Comparison of ENCODE assay signal across 16 cellular contexts in the genomic region with DNA sequence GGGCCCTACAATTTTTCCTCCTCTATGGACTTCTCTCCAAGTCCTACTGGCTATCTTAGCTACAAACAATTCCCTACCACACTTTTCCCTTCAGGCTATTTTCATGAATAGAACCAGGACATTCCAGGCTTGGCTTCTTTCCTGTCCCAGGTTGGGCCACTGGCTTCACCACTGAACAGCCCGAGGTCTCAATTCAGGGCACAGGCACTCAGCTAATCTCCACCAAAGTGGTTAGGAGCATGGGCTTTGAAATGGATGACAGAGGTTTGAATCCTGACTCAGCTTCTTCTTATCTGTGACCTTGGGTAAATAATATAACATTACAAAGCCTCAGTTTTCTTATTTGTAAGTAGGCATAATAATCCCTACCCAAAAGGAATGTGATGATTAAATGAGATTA.
"Had no signal": no experiment of that assay in that cellular context is flagged by ENCODE, and none has a peak within 500 bp of the region (broad histone marks: within the 10 kb centered on the region; RNA-seq: fewer than 3 reads in every experiment).

No MANE protein-coding gene starts in this region.

- ATAC-seq: T-helper 17 cell, WTC11 had no signal

- H3K4me3 Mint-ChIP-seq: activated CD4-positive, alpha-beta T cell treated with anti-CD3 and anti-CD28 coated beads, Interleukin-2, amount 10 ng/mL, durations not matched to agents 24 days and 14 days; activated naive CD4-positive, alpha-beta T cell treated with anti-CD3 and anti-CD28 coated beads, Interleukin-2, amount 50 U/mL, for 24 hours; neural crest cell; T-helper 17 cell; WTC11 had no signal

- H3K9me3 Mint-ChIP-seq: activated CD4-positive, alpha-beta T cell treated with anti-CD3 and anti-CD28 coated beads, Interleukin-2, amount 10 ng/mL, durations not matched to agents 24 days and 14 days; activated naive CD4-positive, alpha-beta T cell treated with anti-CD3 and anti-CD28 coated beads, Interleukin-2, amount 50 U/mL, for 24 hours had no signal

- H3K27me3 ChIP-seq: heart left ventricle, transverse colon had no signal

- H3K27me3 Mint-ChIP-seq: activated CD4-positive, alpha-beta T cell treated with anti-CD3 and anti-CD28 coated beads, Interleukin-2, amount 10 ng/mL, durations not matched to agents 24 days and 14 days; activated naive CD4-positive, alpha-beta T cell treated with anti-CD3 and anti-CD28 coated beads, Interleukin-2, amount 50 U/mL, for 24 hours; T-helper 17 cell had no signal

- H3K36me3 Mint-ChIP-seq: activated naive CD4-positive, alpha-beta T cell treated with anti-CD3 and anti-CD28 coated beads, Interleukin-2, amount 50 U/mL, for 24 hours had no signal

- H3K27ac ChIP-seq: heart left ventricle had no signal

- H3K4me3 ChIP-seq: heart left ventricle, transverse colon had no signal

- FAIRE-seq: bronchial epithelial cell, frontal cortex, kidney had no signal

- DNase-seq: activated CD4-positive, alpha-beta T cell treated with anti-CD3 and anti-CD28 coated beads, Interleukin-2, amount 10 ng/mL, durations not matched to agents 24 days and 14 days; activated effector memory CD4-positive, alpha-beta T cell treated with Interleukin-2 at 50 U/mL for 16 hours; activated T-cell treated with anti-CD3 and anti-CD28 coated beads, Interleukin-2, amount 50 U/mL, for 1 hour; anterior cingulate cortex; heart left ventricle; kidney; stimulated activated CD4-positive, alpha-beta T cell treated with anti-CD3 and anti-CD28 coated beads, Interleukin-12 subunit alpha, Interleukin-12 subunit beta, amount 100 ng/mL, for 4 hours; stimulated activated naive CD4-positive, alpha-beta T cell; substantia nigra; T-helper 17 cell; transverse colon had no signal

- H3K4me1 Mint-ChIP-seq: activated CD4-positive, alpha-beta T cell treated with anti-CD3 and anti-CD28 coated beads, Interleukin-2, amount 10 ng/mL, durations not matched to agents 24 days and 14 days; activated naive CD4-positive, alpha-beta T cell treated with anti-CD3 and anti-CD28 coated beads, Interleukin-2, amount 50 U/mL, for 24 hours; neural crest cell; T-helper 17 cell; WTC11 had no signal

- H3K9me3 ChIP-seq: heart left ventricle, transverse colon had no signal

- H3K36me3 ChIP-seq: transverse colon had no signal

- H3K27ac Mint-ChIP-seq: activated CD4-positive, alpha-beta T cell treated with anti-CD3 and anti-CD28 coated beads, Interleukin-2, amount 10 ng/mL, durations not matched to agents 24 days and 14 days; activated naive CD4-positive, alpha-beta T cell treated with anti-CD3 and anti-CD28 coated beads, Interleukin-2, amount 50 U/mL, for 24 hours; T-helper 17 cell; WTC11 had no signal
